Comparison of ENCODE assay signal across 34 cellular contexts in genomic region chr5:74094779-74095108, GRCh38.
"Had no signal": no experiment of that assay in that cellular context is flagged by ENCODE, and none has a peak within 500 bp of the region (broad histone marks: within the 10 kb centered on the region; RNA-seq: fewer than 3 reads in every experiment).

No MANE protein-coding gene starts in this region.

- H3K4me1 Mint-ChIP-seq: activated B cell treated with CpG ODN at 0.5 μM for 24 hours; activated CD4-positive, alpha-beta T cell treated with anti-CD3 and anti-CD28 coated beads, Interleukin-2, amount 10 ng/mL, durations not matched to agents 24 days and 14 days; activated naive CD8-positive, alpha-beta T cell treated with anti-CD3 and anti-CD28 coated beads for 36 hours; activated T-helper 17 cell treated with anti-CD3 and anti-CD28 coated beads, Interleukin-2, amount 50 U/mL, for 72 hours; T-cell; T-helper 17 cell had no signal

- H3K27me3 ChIP-seq: adrenal gland, body of pancreas, brain microvascular endothelial cell, breast epithelium had no signal

- ATAC-seq: activated CD8-positive, alpha-beta T cell treated with anti-CD3 and anti-CD28 coated beads for 36 hours; activated naive CD4-positive, alpha-beta T cell treated with anti-CD3 and anti-CD28 coated beads, Interleukin-2, amount 50 U/mL, for 72 hours; activated T-cell treated with anti-CD3 and anti-CD28 coated beads, Interleukin-2, amount 50 U/mL, for 4 hours; activated T-cell treated with anti-CD3 and anti-CD28 coated beads, Interleukin-2, amount 50 U/mL, for 72 hours; activated T-helper 17 cell treated with anti-CD3 and anti-CD28 coated beads, Interleukin-2, amount 50 U/mL, for 72 hours; body of pancreas; T-cell; T-helper 17 cell had no signal

- FAIRE-seq: astrocyte, TTC549 had no signal

- DNase-seq: activated B cell treated with CpG ODN at 0.5 μM for 24 hours; activated CD4-positive, alpha-beta memory T cell treated with anti-CD3 and anti-CD28 coated beads for 36 hours; activated CD4-positive, alpha-beta T cell treated with anti-CD3 and anti-CD28 coated beads for 4 hours; activated CD4-positive, alpha-beta T cell treated with anti-CD3 and anti-CD28 coated beads, Interleukin-2, amount 10 ng/mL, durations not matched to agents 24 days and 14 days; activated CD4-positive, alpha-beta T cell treated with anti-CD3 and anti-CD28 coated beads, Interleukin-2, amount 50 U/mL, for 1 hour; activated CD4-positive, alpha-beta T cell treated with anti-CD3 and anti-CD28 coated beads, Interleukin-2, amount 50 U/mL, for 4 hours; activated CD4-positive, CD25-positive, alpha-beta regulatory T cell treated with anti-CD3 and anti-CD28 coated beads, Interleukin-2, amount 50 U/mL, for 72 hours; activated CD8-positive, alpha-beta memory T cell treated with anti-CD3 and anti-CD28 coated beads, Interleukin-2, amount 50 U/mL, for 4 hours; activated CD8-positive, alpha-beta T cell treated with anti-CD3 and anti-CD28 coated beads for 36 hours; activated effector memory CD4-positive, alpha-beta T cell treated with anti-CD3 and anti-CD28 coated beads, Interleukin-2, amount 50 U/mL, for 16 hours; activated gamma-delta T cell treated with Interleukin-2 at 50 U/mL for 16 hours; activated naive CD4-positive, alpha-beta T cell; activated naive CD4-positive, alpha-beta T cell treated with anti-CD3 and anti-CD28 coated beads for 36 hours; activated naive CD4-positive, alpha-beta T cell treated with anti-CD3 and anti-CD28 coated beads, Interleukin-2, amount 50 U/mL, for 16 hours; activated naive CD8-positive, alpha-beta T cell treated with anti-CD3 and anti-CD28 coated beads for 36 hours; activated T-cell treated with anti-CD3 and anti-CD28 coated beads for 4 hours; activated T-cell treated with anti-CD3 and anti-CD28 coated beads, Interleukin-2, amount 50 U/mL, for 1 hour; activated T-cell treated with anti-CD3 and anti-CD28 coated beads, Interleukin-2, amount 50 U/mL, for 4 hours; activated T-cell treated with anti-CD3 and anti-CD28 coated beads, Interleukin-2, amount 50 U/mL, for 72 hours; amniotic stem cell; aorta; central memory CD4-positive, alpha-beta T cell; T-cell; T-helper 17 cell had no signal

- H3K9me3 Mint-ChIP-seq: activated B cell treated with CpG ODN at 0.5 μM for 24 hours; activated CD4-positive, alpha-beta T cell treated with anti-CD3 and anti-CD28 coated beads, Interleukin-2, amount 10 ng/mL, durations not matched to agents 24 days and 14 days; activated CD8-positive, alpha-beta T cell treated with anti-CD3 and anti-CD28 coated beads for 36 hours; activated naive CD8-positive, alpha-beta T cell treated with anti-CD3 and anti-CD28 coated beads for 36 hours; activated T-helper 1 cell treated with anti-CD3 and anti-CD28 coated beads, Interleukin-12 subunit alpha, Interleukin-12 subunit beta, Interleukin-2, Interleukin-4 antibody, amounts not matched to agents 30 ng/mL and 10 ng/mL and 1 ng/mL, durations not matched to agents 14 hours and 24 hours and 36 hours had no signal

- H3K4me1 ChIP-seq: adrenal gland, body of pancreas, breast epithelium had no signal

- H3K27me3 Mint-ChIP-seq: activated B cell treated with CpG ODN at 0.5 μM for 24 hours; activated CD4-positive, alpha-beta T cell treated with anti-CD3 and anti-CD28 coated beads, Interleukin-2, amount 10 ng/mL, durations not matched to agents 24 days and 14 days; activated CD8-positive, alpha-beta T cell treated with anti-CD3 and anti-CD28 coated beads for 36 hours; activated naive CD8-positive, alpha-beta T cell treated with anti-CD3 and anti-CD28 coated beads for 36 hours had no signal

- H3K9me3 ChIP-seq: adrenal gland, body of pancreas had no signal

- H3K36me3 Mint-ChIP-seq: activated CD4-positive, alpha-beta memory T cell treated with anti-CD3 and anti-CD28 coated beads for 36 hours; activated naive CD8-positive, alpha-beta T cell treated with anti-CD3 and anti-CD28 coated beads for 36 hours; T-cell had no signal

- H3K4me3 ChIP-seq: adrenal gland, body of pancreas, breast epithelium had no signal

- H3K4me3 Mint-ChIP-seq: activated B cell treated with CpG ODN at 0.5 μM for 24 hours; activated CD4-positive, alpha-beta memory T cell treated with anti-CD3 and anti-CD28 coated beads for 36 hours; activated CD4-positive, alpha-beta T cell treated with anti-CD3 and anti-CD28 coated beads, Interleukin-2, amount 10 ng/mL, durations not matched to agents 24 days and 14 days; activated CD8-positive, alpha-beta T cell treated with anti-CD3 and anti-CD28 coated beads for 36 hours; activated naive CD4-positive, alpha-beta T cell treated with anti-CD3 and anti-CD28 coated beads for 36 hours; activated naive CD8-positive, alpha-beta T cell treated with anti-CD3 and anti-CD28 coated beads for 36 hours; activated T-cell treated with anti-CD3 and anti-CD28 coated beads, Interleukin-2, amount 50 U/mL, for 4 hours; activated T-cell treated with anti-CD3 and anti-CD28 coated beads, Interleukin-2, amount 50 U/mL, for 72 hours; activated T-helper 1 cell treated with anti-CD3 and anti-CD28 coated beads, Interleukin-12 subunit alpha, Interleukin-12 subunit beta, Interleukin-2, Interleukin-4 antibody, amounts not matched to agents 30 ng/mL and 10 ng/mL and 1 ng/mL, durations not matched to agents 14 hours and 24 hours and 36 hours; activated T-helper 17 cell treated with anti-CD3 and anti-CD28 coated beads, Interleukin-2, amount 50 U/mL, for 72 hours; T-cell; T-helper 17 cell had no signal

- H3K36me3 ChIP-seq: adrenal gland, brain microvascular endothelial cell, breast epithelium had no signal

- H3K27ac Mint-ChIP-seq: activated B cell treated with CpG ODN at 0.5 μM for 24 hours; activated CD4-positive, alpha-beta memory T cell treated with anti-CD3 and anti-CD28 coated beads for 36 hours; activated CD4-positive, alpha-beta T cell treated with anti-CD3 and anti-CD28 coated beads, Interleukin-2, amount 10 ng/mL, durations not matched to agents 24 days and 14 days; activated CD8-positive, alpha-beta T cell treated with anti-CD3 and anti-CD28 coated beads for 36 hours; activated naive CD4-positive, alpha-beta T cell treated with anti-CD3 and anti-CD28 coated beads for 36 hours; activated naive CD4-positive, alpha-beta T cell treated with anti-CD3 and anti-CD28 coated beads, Interleukin-2, amount 50 U/mL, for 72 hours; activated naive CD8-positive, alpha-beta T cell treated with anti-CD3 and anti-CD28 coated beads for 36 hours; activated T-cell treated with anti-CD3 and anti-CD28 coated beads, Interleukin-2, amount 50 U/mL, for 72 hours; activated T-helper 1 cell treated with anti-CD3 and anti-CD28 coated beads, Interleukin-12 subunit alpha, Interleukin-12 subunit beta, Interleukin-2, Interleukin-4 antibody, amounts not matched to agents 30 ng/mL and 10 ng/mL and 1 ng/mL, durations not matched to agents 14 hours and 24 hours and 36 hours; activated T-helper 17 cell treated with anti-CD3 and anti-CD28 coated beads, Interleukin-2, amount 50 U/mL, for 72 hours; T-cell; T-helper 17 cell had no signal

- H3K27ac ChIP-seq: adrenal gland, body of pancreas, brain microvascular endothelial cell, breast epithelium, VCaP had no signal
